ENCODE assay signal across 8 cellular contexts in genomic region chr19:17205237-17206140, GRCh38. TPM values are rescaled to one million over a fixed set of nuclear protein-coding genes. Genes with fewer than 3 reads are reported as not detected.
DNase-seq lines count a peak whose midpoint lies in the region; ATAC-seq, FAIRE-seq and TF ChIP-seq lines count a peak whose summit lies in the region.

No MANE protein-coding gene starts in this region.

- POLR2A ChIA-PET in BJ (lab: Charles Lee) = no interaction called here
- POLR2A ChIA-PET in HEK293 (lab: Yijun Ruan, JAX) = interaction anchor here (1.0 to 1.5 kb wide), 4 partner anchors 10 to 129 kb away, joined by 3 to 5 read pairs (median 4); partner anchors contain the start of gene USE1

- peak; percentile 73 for TF ChIP-seq CTCF in BJ (IDR thresholded peaks at IDR 0.05; ENCODE audit: insufficient read depth, low read depth, low read length)
- TF ChIP-seq CTCF in HEK293 (tag by site-specific recombination; IDR thresholded peaks at IDR 0.05) = peak; percentile 62
- TF ChIP-seq CTCF in astrocyte (IDR thresholded peaks at IDR 0.05; ENCODE audit: insufficient read depth, low read depth, low read length) = peak; percentile 40

- no peak overlapping the region for H3K4me2 ChIP-seq in astrocyte (ENCODE audit: low read length)

- no peak for FAIRE-seq in astrocyte (lab: Jason Lieb, UNC)

- H3K27me3 ChIP-seq in BJ (ENCODE audit: control insufficient read depth, insufficient read depth, low read length) (no peaks in the 10 kb centered on the region), astrocyte (ENCODE audit: insufficient read depth, low read length) (no peaks in the 10 kb centered on the region)

- no peak overlapping the region for H3K9ac ChIP-seq in astrocyte (ENCODE audit: low read length)

- H3K36me3 Mint-ChIP-seq in astrocyte (ENCODE audit: low read depth, unreplicated experiment) = peaks cover 44% of the 10 kb centered on the region

- H3K27ac ChIP-seq in HEK293 (ENCODE audit: extremely low read depth, low read depth, low read length) (no peak overlapping the region), astrocyte (ENCODE audit: low read depth, low read length) (no peak overlapping the region)

- ATAC-seq in HG03097 (IDR thresholded peaks at IDR 0.05; ENCODE audit: low FRiP score, unreplicated experiment) = no peak

- H3K27me3 Mint-ChIP-seq in astrocyte (ENCODE audit: low read depth, unreplicated experiment) = no peaks in the 10 kb centered on the region

- peaks cover 2% of the 10 kb centered on the region for H3K4me1 Mint-ChIP-seq in astrocyte (ENCODE audit: low read depth, unreplicated experiment)

- H4K20me1 ChIP-seq in astrocyte (ENCODE audit: insufficient read depth, low read length) = peaks cover 14% of the 10 kb centered on the region

- H3K4me3 Mint-ChIP-seq in astrocyte (ENCODE audit: unreplicated experiment) = no peak overlapping the region

- no peaks in the 10 kb centered on the region for H3K79me2 ChIP-seq in astrocyte (ENCODE audit: insufficient read depth, low read length)

- H3K4me3 ChIP-seq in BJ (ENCODE audit: low read depth, low read length) (no peak overlapping the region), HEK293 (ENCODE audit: low read depth, low read length) (no peak overlapping the region), astrocyte (ENCODE audit: insufficient read depth, low read depth, low read length) (no peak overlapping the region)

- H3K36me3 ChIP-seq in BJ (ENCODE audit: control insufficient read depth, insufficient read depth, low read length) (peaks cover 66% of the 10 kb centered on the region), HEK293 (ENCODE audit: control insufficient read depth in 2 of 2, insufficient read depth in 1 of 2, low read length in 2 of 2) (peaks cover 0 to 40% of the 10 kb centered on the region in 2 experiments; a peak in 1 of 3 replicates), astrocyte (ENCODE audit: insufficient read depth, low read length) (peaks cover 30% of the 10 kb centered on the region)

- no peaks in the 10 kb centered on the region for H3K9me3 Mint-ChIP-seq in astrocyte (ENCODE audit: unreplicated experiment)

- H2AFZ ChIP-seq in astrocyte (ENCODE audit: low read depth, low read length) = no peak overlapping the region

- no peaks in the 10 kb centered on the region for H3K9me3 ChIP-seq in HEK293 (ENCODE audit: control insufficient read depth, insufficient read depth, low read depth, low read length)
- H3K9me3 ChIP-seq in astrocyte (ENCODE audit: insufficient read depth, low read depth, low read length) = no peaks in the 10 kb centered on the region

- H3K27ac Mint-ChIP-seq in astrocyte (ENCODE audit: unreplicated experiment) = no peak overlapping the region

- CTCF ChIA-PET in BJ (lab: Yijun Ruan, JAX) = interaction anchor here (0.7 to 3.3 kb wide), 6 partner anchors 10 to 136 kb away, joined by 3 to 24 read pairs (median 5); partner anchors contain the start of genes ANKLE1 and USE1
- CTCF ChIA-PET in HEK293 (lab: Yijun Ruan, JAX) = interaction anchor here (0.5 to 3.3 kb wide), 13 partner anchors 9 to 1022 kb away, joined by 3 to 14 read pairs (median 3); partner anchors contain the start of genes OCEL1 and USE1

- DNase-seq in BJ (ENCODE audit: low read depth) (no peak), SW480 (ENCODE audit: low spot score) (peak; percentile 34), astrocyte (ENCODE audit: low read depth) (no peak), iPS-NIHi11 (ENCODE audit: low spot score) (peak; percentile 85), DMS79 (lab: John Stamatoyannopoulos, UW) (no peak)
- DNase-seq in stimulated activated CD4-positive, alpha-beta T cell treated with anti-CD3 and anti-CD28 coated beads, Interleukin-15, amount 100 ng/mL, for 48 hours (ENCODE audit: low read depth in 2 of 2) = peak; percentile 34 to 42

- no peaks in the 10 kb centered on the region for H3K4me1 ChIP-seq in HEK293 (ENCODE audit: control insufficient read depth, insufficient read depth, low read length)
- H3K4me1 ChIP-seq in astrocyte (ENCODE audit: insufficient read depth, low read length) = peaks cover 11% of the 10 kb centered on the region

TF ChIP-seq in HEK293, 187 proteins besides CTCF, POLR2A, EP300 and RAD21:
- TF ChIP-seq ZNF654 (tag by site-specific recombination; IDR thresholded peaks at IDR 0.05; ENCODE audit: low read depth) (peak; percentile 37), ZBTB21 (tag by site-specific recombination; IDR thresholded peaks at IDR 0.05) (no peak), ZNF2 (tag by site-specific recombination; IDR thresholded peaks at IDR 0.05) (peak; percentile 78), BCL6B (tag by site-specific recombination; IDR thresholded peaks at IDR 0.05) (no peak), ZNF792 (tag by site-specific recombination; IDR thresholded peaks at IDR 0.05) (no peak)

RNA-seq across cellular contexts. Expression of gene USE1, which starts 9.7 kb away (rescaled TPM):
- polyA plus RNA-seq in BJ (2011; rRNA removed) = 27.9 and 29.7 TPM in 2 replicates
- polyA minus RNA-seq in BJ (2011; rRNA and poly(A)+ RNA removed) = 10.1 and 13.0 TPM in 2 replicates
- 19.2 and 19.8 TPM in 2 replicates for total RNA-seq in astrocyte

RNA-seq across cellular contexts. Expression of gene OCEL1, which starts 20.5 kb away (rescaled TPM):
- polyA plus RNA-seq in BJ (2011; rRNA removed) = 8.1 and 10.0 TPM in 2 replicates
- 5.9 and 6.1 TPM in 2 replicates for polyA minus RNA-seq in BJ (2011; rRNA and poly(A)+ RNA removed)
- 12.3 and 13.5 TPM in 2 replicates for total RNA-seq in astrocyte

RNA-seq across cellular contexts. Expression of gene NR2F6, which starts 40.2 kb away (rescaled TPM):
- 26.1 and 28.0 TPM in 2 replicates for polyA plus RNA-seq in BJ (2011; rRNA removed)
- 13.8 and 19.4 TPM in 2 replicates for polyA minus RNA-seq in BJ (2011; rRNA and poly(A)+ RNA removed)
- 63.5 and 72.8 TPM in 2 replicates for total RNA-seq in astrocyte

RNA-seq across cellular contexts. Expression of gene USHBP1, which starts 59.1 kb away (rescaled TPM):
- not detected in 2 replicates for polyA plus RNA-seq in BJ (2011; rRNA removed)
- not detected in 2 replicates for polyA minus RNA-seq in BJ (2011; rRNA and poly(A)+ RNA removed)
- 0.27 TPM in 1 of 2 replicates, not detected in the other for total RNA-seq in astrocyte

Comparison
In these comparisons a context has a peak if more than half of its experiments do, and no peak if none do; other contexts are left out.
1. DNase-seq: peak in SW480 (single experiment), iPS-NIHi11 (single experiment) and stimulated activated CD4-positive, alpha-beta T cell treated with anti-CD3 and anti-CD28 coated beads, Interleukin-15, amount 100 ng/mL, for 48 hours (2 of 2); none in BJ (single experiment), astrocyte (single experiment) and DMS79 (single experiment).
2. Peak in every context shown above with its lines, with median percentiles within 50 percentile points of each other: CTCF ChIP-seq.